In the genomic region with DNA sequence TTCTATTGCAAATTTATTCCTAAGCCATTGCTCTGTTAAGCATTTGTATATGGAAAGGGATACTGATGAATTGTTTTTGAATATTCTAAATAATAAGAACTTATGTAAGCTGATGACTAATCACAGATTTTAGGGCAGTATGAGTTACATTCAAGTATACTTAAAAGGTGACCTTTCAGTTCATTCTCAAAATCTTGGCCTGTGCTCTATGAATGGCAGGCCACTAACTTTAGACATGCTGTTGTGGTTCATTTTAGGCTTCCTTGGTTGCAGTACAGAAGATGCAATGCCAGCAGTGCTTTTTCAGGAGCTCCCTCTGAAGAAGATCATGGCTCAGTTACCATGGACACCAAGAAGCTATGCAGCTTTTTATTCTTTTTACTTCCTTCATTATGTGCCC, we compare ENCODE assay signal across 22 cellular contexts.
"Had no signal": no experiment of that assay in that cellular context is flagged by ENCODE, and none has a peak within 500 bp of the region (broad histone marks: within the 10 kb centered on the region; RNA-seq: fewer than 3 reads in every experiment).

No MANE protein-coding gene starts in this region.

- H3K36me3 ChIP-seq: cardiac muscle cell, heart left ventricle, upper lobe of left lung had no signal

- H3K27ac Mint-ChIP-seq: activated CD4-positive, alpha-beta memory T cell treated with anti-CD3 and anti-CD28 coated beads, Interleukin-2, amount 10 ng/mL, durations not matched to agents 7 days and 5 days; activated CD4-positive, alpha-beta T cell treated with anti-CD3 and anti-CD28 coated beads for 36 hours; activated naive CD8-positive, alpha-beta T cell; nephron; T-cell had no signal

- H3K4me3 ChIP-seq: cardiac muscle cell, coronary artery, heart left ventricle, psoas muscle, upper lobe of left lung had no signal

- H3K9me3 ChIP-seq: heart left ventricle, psoas muscle, upper lobe of left lung had no signal

- H3K4me3 Mint-ChIP-seq: activated CD4-positive, alpha-beta memory T cell treated with anti-CD3 and anti-CD28 coated beads, Interleukin-2, amount 10 ng/mL, durations not matched to agents 7 days and 5 days; activated CD4-positive, alpha-beta T cell treated with anti-CD3 and anti-CD28 coated beads for 36 hours; activated naive CD8-positive, alpha-beta T cell; nephron; T-cell had no signal

- H3K27me3 Mint-ChIP-seq: activated CD4-positive, alpha-beta memory T cell treated with anti-CD3 and anti-CD28 coated beads, Interleukin-2, amount 10 ng/mL, durations not matched to agents 7 days and 5 days; activated CD4-positive, alpha-beta T cell treated with anti-CD3 and anti-CD28 coated beads for 36 hours; T-cell had no signal

- ATAC-seq: activated CD4-positive, alpha-beta T cell treated with anti-CD3 and anti-CD28 coated beads for 36 hours; heart left ventricle; left ventricle myocardium superior; psoas muscle; sciatic nerve; T-cell had no signal

- H3K27ac ChIP-seq: cardiac muscle cell, coronary artery, heart left ventricle, psoas muscle, upper lobe of left lung, VCaP had no signal

- DNase-seq: activated CD4-positive, alpha-beta memory T cell treated with anti-CD3 and anti-CD28 coated beads, Interleukin-2, amount 10 ng/mL, durations not matched to agents 7 days and 5 days; activated CD4-positive, alpha-beta T cell treated with anti-CD3 and anti-CD28 coated beads for 36 hours; activated gamma-delta T cell; activated T-cell treated with anti-CD3 and anti-CD28 coated beads, Interleukin-2, amount 50 U/mL, for 48 hours; anterior cingulate cortex; effector CD8-positive, alpha-beta T cell; heart left ventricle; islet precursor cell; left ventricle myocardium superior; mesendoderm; psoas muscle; stimulated activated CD4-positive, alpha-beta T cell treated with anti-CD3 and anti-CD28 coated beads, Interleukin-12 subunit alpha, Interleukin-12 subunit beta, amount 100 ng/mL, for 4 hours; stimulated activated naive CD4-positive, alpha-beta T cell treated with Interleukin-2 at 50 U/mL for 16 hours; T-cell; T1000; upper lobe of left lung had no signal

- H3K4me1 Mint-ChIP-seq: activated CD4-positive, alpha-beta memory T cell treated with anti-CD3 and anti-CD28 coated beads, Interleukin-2, amount 10 ng/mL, durations not matched to agents 7 days and 5 days; activated CD4-positive, alpha-beta T cell treated with anti-CD3 and anti-CD28 coated beads for 36 hours; T-cell had no signal

- H3K27me3 ChIP-seq: cardiac muscle cell, heart left ventricle, upper lobe of left lung had no signal

- H3K36me3 Mint-ChIP-seq: activated naive CD8-positive, alpha-beta T cell; T-cell had no signal

- H3K4me1 ChIP-seq: heart left ventricle, upper lobe of left lung had no signal

- H3K9me3 Mint-ChIP-seq: activated CD4-positive, alpha-beta memory T cell treated with anti-CD3 and anti-CD28 coated beads, Interleukin-2, amount 10 ng/mL, durations not matched to agents 7 days and 5 days; T-cell had no signal
